ENCODE assay signal across 8 cellular contexts in genomic region chr2:86199834-86200177, GRCh38. TPM values are rescaled to one million over a fixed set of nuclear protein-coding genes. Genes with fewer than 3 reads are reported as not detected.
A peak's percentile ranks its signal among the peaks of the same experiment; 100 is the strongest.
DNase-seq lines count a peak whose midpoint lies in the region; ATAC-seq lines count a peak whose summit lies in the region.

No MANE protein-coding gene starts in this region.

- 2% methylated on average over 5 of the region's 8 CpGs for WGBS in HUES64

- peaks cover 49% of the 10 kb centered on the region for H3K79me2 ChIP-seq in ACC112 (ENCODE audit: control insufficient read depth, insufficient read depth, low read length, unreplicated experiment)

- ATAC-seq in GM18517 (IDR thresholded peaks at IDR 0.05; ENCODE audit: unreplicated experiment), result no peak
- ATAC-seq in GM19467 (IDR thresholded peaks at IDR 0.05; ENCODE audit: unreplicated experiment), result no peak
- no peak for ATAC-seq in HG03442 (IDR thresholded peaks at IDR 0.05; ENCODE audit: unreplicated experiment)

- H3K9me3 ChIP-seq in HUES64 (ENCODE audit: insufficient read depth, low read depth, low read length), result no peaks in the 10 kb centered on the region
- no peaks in the 10 kb centered on the region for H3K9me3 ChIP-seq in mucosa of stomach (ENCODE audit: control insufficient read depth, low read length)

- peak overlapping the region; percentile 77 for H2AFZ ChIP-seq in ACC112 (ENCODE audit: low read length, unreplicated experiment)

- H3K4me1 ChIP-seq in ACC112 (ENCODE audit: control insufficient read depth, insufficient read depth, low read length, unreplicated experiment), result peaks cover 15% of the 10 kb centered on the region
- H3K4me1 ChIP-seq in HUES64 (ENCODE audit: insufficient read depth, low read length), result peaks cover 13% of the 10 kb centered on the region
- no peaks in the 10 kb centered on the region for H3K4me1 ChIP-seq in mucosa of stomach (ENCODE audit: control insufficient read depth, insufficient read depth, low read length)

- H3K36me3 ChIP-seq in ACC112 (ENCODE audit: insufficient read depth, low read length) (no peaks in the 10 kb centered on the region), HUES64 (ENCODE audit: insufficient read depth, low read length) (no peaks in the 10 kb centered on the region), mucosa of stomach (ENCODE audit: control insufficient read depth, insufficient read depth, low read length) (no peaks in the 10 kb centered on the region)

- peak overlapping the region; percentile 94 for H3K9ac ChIP-seq in HUES64 (ENCODE audit: low read depth, low read length)
- peak overlapping the region; percentile 74 for H3K9ac ChIP-seq in mucosa of stomach (ENCODE audit: low read length)

- DNase-seq in caudate nucleus (lab: John Stamatoyannopoulos, UW) (no peak), AML-193 (lab: John Stamatoyannopoulos, UW) (no peak)

- H3K4me3 ChIP-seq in ACC112 (ENCODE audit: low read depth, low read length) (peak overlapping the region; percentile 84), HUES64 (ENCODE audit: low read length) (peak overlapping the region; percentile 87), mucosa of stomach (ENCODE audit: low read length) (peak overlapping the region; percentile 62)

- H3K27ac ChIP-seq in ACC112 (ENCODE audit: low read depth, low read length) (no peak overlapping the region), HUES64 (ENCODE audit: low read depth, low read length) (peak overlapping the region; percentile 83; the same call in 1 of the 2 replicates), caudate nucleus (ENCODE audit: low read depth, low read length) (peak overlapping the region; percentile 4)

- H3K27me3 ChIP-seq in ACC112 (ENCODE audit: insufficient read depth, low read length), result no peaks in the 10 kb centered on the region
- no peaks in the 10 kb centered on the region for H3K27me3 ChIP-seq in HUES64 (ENCODE audit: insufficient read depth, low read length)
- no peaks in the 10 kb centered on the region for H3K27me3 ChIP-seq in mucosa of stomach (ENCODE audit: control insufficient read depth, insufficient read depth, low read length)

RNA-seq across cellular contexts. Expression of gene MRPL35, which starts 0.5 kb away (rescaled TPM):
- polyA plus RNA-seq in HUES64 (2013, experiment 1 of 2), result 31.3 TPM
- 32.6 TPM for polyA plus RNA-seq in HUES64 (2013, experiment 2 of 2)

RNA-seq across cellular contexts. Expression of gene IMMT, which starts 4.5 kb away (rescaled TPM):
- 104 TPM for polyA plus RNA-seq in HUES64 (2013, experiment 1 of 2)
- polyA plus RNA-seq in HUES64 (2013, experiment 2 of 2), result 110 TPM
